ENCODE assay signal across 8 cellular contexts in genomic region chr5:41510176-41510831, GRCh38. TPM values are rescaled to one million over a fixed set of nuclear protein-coding genes. Genes with fewer than 3 reads are reported as not detected.
DNase-seq lines count a peak whose midpoint lies in the region; ATAC-seq and TF ChIP-seq lines count a peak whose summit lies in the region.

TSS of gene PLCXD3 (minus strand) at chr5:41510601. CDS start at chr5:41510526, 75 bp downstream.

- no peaks in the 10 kb centered on the region for H3K4me1 ChIP-seq in breast epithelium

- no peak for TF ChIP-seq POLR2A in breast epithelium (IDR thresholded peaks at IDR 0.05)

- intact Hi-C loops in breast epithelium (cut with DNase I; ENCODE audit: low total_unique reads): no loop called here

- H3K36me3 ChIP-seq in breast epithelium: no peaks in the 10 kb centered on the region

- H3K9me3 ChIP-seq in breast epithelium: no peaks in the 10 kb centered on the region

- H3K4me3 Mint-ChIP-seq in type B pancreatic cell: peak within 1 kb of the TSS; percentile 85

- H3K4me1 Mint-ChIP-seq in type B pancreatic cell (ENCODE audit: unreplicated experiment): peaks cover 9% of the 10 kb centered on the region

- DNase-seq in 8988T: peak; percentile 32
- peak; percentile 69 for DNase-seq in NCI-H1105 (lab: John Stamatoyannopoulos, UW)
- DNase-seq in breast epithelium (ENCODE audit: low spot score in 2 of 2): no peak
- DNase-seq in left kidney (ENCODE audit: low read depth, low spot score): peak; percentile 65
- DNase-seq in type B pancreatic cell (ENCODE audit: extremely low spot score, unreplicated experiment): no peak
- DNase-seq in activated naive CD4-positive, alpha-beta T cell treated with anti-CD3 and anti-CD28 coated beads, Interleukin-2, amount 50 U/mL, for 16 hours: no peak

- TF ChIP-seq CTCF in breast epithelium (IDR thresholded peaks at IDR 0.05) (no peak), type B pancreatic cell (conservative IDR thresholded peaks at IDR 0.05) (no peak)

- no peaks in the 10 kb centered on the region for H3K9me3 Mint-ChIP-seq in type B pancreatic cell

- peak within 1 kb of the TSS in 1 of 2 donors; percentile 5 for H3K27ac ChIP-seq in breast epithelium

- peaks cover 71% of the 10 kb centered on the region for H3K27me3 Mint-ChIP-seq in type B pancreatic cell

- ATAC-seq in HG03457 (IDR thresholded peaks at IDR 0.05; ENCODE audit: unreplicated experiment) (no peak), HG02678 (IDR thresholded peaks at IDR 0.05; ENCODE audit: unreplicated experiment) (no peak)

- H3K27me3 ChIP-seq in breast epithelium: peaks cover 0 to 31% of the 10 kb centered on the region in 2 donors

- H3K36me3 Mint-ChIP-seq in type B pancreatic cell: no peaks in the 10 kb centered on the region

- H3K27ac Mint-ChIP-seq in type B pancreatic cell: peak within 1 kb of the TSS; percentile 24

- H3K4me3 ChIP-seq in breast epithelium: peak within 1 kb of the TSS; percentile 42 to 66 (median 47)

RNA-seq across cellular contexts. Expression of gene PLCXD3, which starts in this region (rescaled TPM):
- total RNA-seq in breast epithelium (1 to 10 TPM; 2.0 to 6.6 (median 3.8) TPM), type B pancreatic cell (ENCODE audit: low replicate concordance) (5.6 and 7.4 TPM in 2 replicates)

Comparison
In these comparisons a context has a peak if more than half of its experiments do, and no peak if none do; other contexts are left out.
1. DNase-seq: peak in 8988T (single experiment), NCI-H1105 (single experiment) and left kidney (single experiment); none in breast epithelium (0 of 2), type B pancreatic cell (single experiment) and activated naive CD4-positive, alpha-beta T cell treated with anti-CD3 and anti-CD28 coated beads, Interleukin-2, amount 50 U/mL, for 16 hours (single experiment).